In genomic region chr2:38146302-38146916, GRCh38 we compare ENCODE assay signal across 9 cellular contexts.
DNase-seq lines count a peak whose midpoint lies in the region; ATAC-seq and TF ChIP-seq lines count a peak whose summit lies in the region.
"Had no signal": no experiment of that assay in that cellular context is flagged by ENCODE, and none has a peak within 500 bp of the region (broad histone marks: within the 10 kb centered on the region; RNA-seq: fewer than 3 reads in every experiment).

No MANE protein-coding gene starts in this region.

- TF ChIP-seq CTCF in prostate gland (IDR thresholded peaks at IDR 0.05) = no peak

- H3K9me3 ChIP-seq in prostate gland = no peaks in the 10 kb centered on the region

- intact Hi-C loops in prostate gland (cut with DNase I) = no loop called here

- no peak overlapping the region for H3K4me3 ChIP-seq in prostate gland

- WGBS in prostate gland = 27% methylated on average over 6 of the region's 7 CpGs

- TF ChIP-seq POLR2A in prostate gland (IDR thresholded peaks at IDR 0.05) = no peak
- no peak for TF ChIP-seq POLR2A in erythroblast (IDR thresholded peaks at IDR 0.05; ENCODE audit: low read length)

- peak overlapping the region; percentile 75 to 80 for H3K27ac ChIP-seq in prostate gland

- DNase-seq in activated CD4-positive, alpha-beta T cell treated with anti-CD3 and anti-CD28 coated beads for 48 hours = peak; percentile 24
- DNase-seq in activated CD4-positive, alpha-beta T cell treated with anti-CD3 and anti-CD28 coated beads for 1 hour = no peak
- peak; percentile 95 for DNase-seq in RPMI7951 (ENCODE audit: low read depth)
- peak; percentile 95 for DNase-seq in fibroblast of gingiva (ENCODE audit: low read depth)
- DNase-seq in prostate gland (ENCODE audit: low spot score) = no peak
- DNase-seq in erythroblast (lab: John Stamatoyannopoulos, UW) = no peak
- DNase-seq in SKM-1 (lab: John Stamatoyannopoulos, UW; ENCODE audit: unreplicated experiment) = no peak
- DNase-seq: CD4-positive, CD25-positive, alpha-beta regulatory T cell had no signal

- ATAC-seq in HG02852 (IDR thresholded peaks at IDR 0.05; ENCODE audit: unreplicated experiment) = peak; percentile 77

- peaks cover 6% of the 10 kb centered on the region for H3K4me1 ChIP-seq in prostate gland (replicated peaks)

- no peaks in the 10 kb centered on the region for H3K27me3 ChIP-seq in prostate gland (replicated peaks; ENCODE audit: insufficient read depth)

- no peaks in the 10 kb centered on the region for H3K36me3 ChIP-seq in prostate gland

Comparison
In these comparisons a context has a peak if more than half of its experiments do, and no peak if none do; other contexts are left out.
1. DNase-seq: peak in activated CD4-positive, alpha-beta T cell treated with anti-CD3 and anti-CD28 coated beads for 48 hours (single experiment), RPMI7951 (single experiment) and fibroblast of gingiva (single experiment); none in activated CD4-positive, alpha-beta T cell treated with anti-CD3 and anti-CD28 coated beads for 1 hour (single experiment), prostate gland (single experiment), erythroblast (0 of 2) and SKM-1 (single experiment).